Comparison of ENCODE assay signal across 10 cellular contexts in genomic region chr7:43878867-43879266, GRCh38. TPM values are rescaled to one million over a fixed set of nuclear protein-coding genes. Genes with fewer than 3 reads are reported as not detected.
A peak's percentile ranks its signal among the peaks of the same experiment; 100 is the strongest.
DNase-seq lines count a peak whose midpoint lies in the region; ATAC-seq and TF ChIP-seq lines count a peak whose summit lies in the region.
"Had no signal": no experiment of that assay in that cellular context is flagged by ENCODE, and none has a peak within 500 bp of the region (broad histone marks: within the 10 kb centered on the region; RNA-seq: fewer than 3 reads in every experiment).

No MANE protein-coding gene starts in this region.

- peaks cover 3% of the 10 kb centered on the region for H3F3A ChIP-seq in SK-N-SH (replicated peaks; ENCODE audit: insufficient read depth)

- POLR2A ChIA-PET in SK-N-SH (lab: Yijun Ruan, JAX): no interaction called here

- 86% methylated on average over 5 of the region's 5 CpGs for WGBS in SK-N-SH (ENCODE audit: low lambda C conversion rate)

- H3K79me2 ChIP-seq in SK-N-SH (ENCODE audit: insufficient read depth): peaks cover 6% of the 10 kb centered on the region; the same call in 1 of the 2 replicates

- H3K27me3 ChIP-seq in SK-N-SH (ENCODE audit: insufficient read depth): no peaks in the 10 kb centered on the region

- peak overlapping the region; percentile 5 to 45; a peak in 2 of 4 replicates for H3K27ac ChIP-seq in SK-N-SH (ENCODE audit: low read depth in 2 of 2, low read length in 1 of 2)

- H3K4me1 Mint-ChIP-seq in neural crest cell: peaks cover 9% of the 10 kb centered on the region

- ATAC-seq in HG03354 (IDR thresholded peaks at IDR 0.05; ENCODE audit: poor library complexity, severe bottlenecking, unreplicated experiment): no peak

- H3K4me3 ChIP-seq in AG10803 (ENCODE audit: low read length) (no peak overlapping the region), SK-N-SH (ENCODE audit: low read depth in 2 of 2, low read length in 1 of 2) (no peak overlapping the region)

- no peak for TF ChIP-seq RAD21 in SK-N-SH (IDR thresholded peaks at IDR 0.05; ENCODE audit: low read length)

- peak overlapping the region; percentile 18 for H3K4me2 ChIP-seq in SK-N-SH

- TF ChIP-seq EP300 in SK-N-SH (IDR thresholded peaks at IDR 0.05; ENCODE audit: borderline replicate concordance in 1 of 2, low read depth in 1 of 2, low read length in 1 of 2): no peak

- H3K9me2 ChIP-seq in SK-N-SH: no peaks in the 10 kb centered on the region

- H3K4me3 Mint-ChIP-seq in neural crest cell: no peak overlapping the region

- TF ChIP-seq CTCF in AG10803 (conservative IDR thresholded peaks at IDR 0.05; ENCODE audit: low read length) (no peak), SK-N-SH (IDR thresholded peaks at IDR 0.05) (no peak), neural crest cell (conservative IDR thresholded peaks at IDR 0.05) (no peak)

- H3K9me3 Mint-ChIP-seq in neural crest cell: no peaks in the 10 kb centered on the region

- DNase-seq in AG10803 (ENCODE audit: low read depth) (peak; percentile 75), SK-N-SH (no peak), fibroblast of peridontal ligament (ENCODE audit: extremely low read depth) (peak; percentile 29), neural crest cell (ENCODE audit: low read depth, low spot score) (no peak), retina (no peak)
- DNase-seq in activated effector memory CD4-positive, alpha-beta T cell treated with Interleukin-2 at 50 U/mL for 16 hours: no peak
- DNase-seq in stimulated activated CD4-positive, alpha-beta T cell treated with anti-CD3 and anti-CD28 coated beads, Interleukin-4, amount 100 ng/mL, for 1 hour: no peak
- DNase-seq: stimulated activated CD4-positive, alpha-beta T cell treated with anti-CD3 and anti-CD28 coated beads, Interleukin-12 subunit alpha, Interleukin-12 subunit beta, amount 100 ng/mL, for 4 hours; trophoblast cell had no signal

- H3K27ac Mint-ChIP-seq in neural crest cell (ENCODE audit: unreplicated experiment): peak overlapping the region; percentile 78

- H3K36me3 Mint-ChIP-seq in neural crest cell (ENCODE audit: low read depth): peaks cover 27% of the 10 kb centered on the region

- no peaks in the 10 kb centered on the region for H4K20me1 ChIP-seq in SK-N-SH (ENCODE audit: insufficient read depth)

- CTCF ChIA-PET in SK-N-SH (lab: Yijun Ruan, JAX): interaction anchor here (0.6 to 1.3 kb wide), 5 partner anchors 9 to 938 kb away, joined by 3 to 4 read pairs (median 3); partner anchors contain the start of gene MRPS24

- peaks cover 0 to 9% of the 10 kb centered on the region in 2 experiments; a peak in 3 of 4 replicates for H3K4me1 ChIP-seq in SK-N-SH (ENCODE audit: control insufficient read depth in 1 of 2, insufficient read depth in 2 of 2, low read depth in 1 of 2, low read length in 1 of 2)

- no peaks in the 10 kb centered on the region for H3K9me3 ChIP-seq in SK-N-SH

- H3K36me3 ChIP-seq in SK-N-SH (replicated peaks in 1 of 2; ENCODE audit: control insufficient read depth in 1 of 2, insufficient read depth in 2 of 2, low read length in 1 of 2): peaks cover 33 to 67% of the 10 kb centered on the region in 2 experiments

- H3K9ac ChIP-seq in SK-N-SH: no peak overlapping the region

- H3K27me3 Mint-ChIP-seq in neural crest cell (ENCODE audit: low read depth): no peaks in the 10 kb centered on the region

- no peak overlapping the region for H2AFZ ChIP-seq in SK-N-SH (ENCODE audit: low read depth)

TF ChIP-seq in SK-N-SH, 30 proteins besides CTCF, POLR2A, EP300 and RAD21:
- TF ChIP-seq TCF12 (IDR thresholded peaks at IDR 0.05): peak; percentile 26; the same call in 1 of the 2 replicates
- TF ChIP-seq NFIC (IDR thresholded peaks at IDR 0.05; ENCODE audit: borderline replicate concordance): no peak
- TF ChIP-seq YY1 (IDR thresholded peaks at IDR 0.05; ENCODE audit: low read depth): no peak
- TF ChIP-seq, protein P1, sequence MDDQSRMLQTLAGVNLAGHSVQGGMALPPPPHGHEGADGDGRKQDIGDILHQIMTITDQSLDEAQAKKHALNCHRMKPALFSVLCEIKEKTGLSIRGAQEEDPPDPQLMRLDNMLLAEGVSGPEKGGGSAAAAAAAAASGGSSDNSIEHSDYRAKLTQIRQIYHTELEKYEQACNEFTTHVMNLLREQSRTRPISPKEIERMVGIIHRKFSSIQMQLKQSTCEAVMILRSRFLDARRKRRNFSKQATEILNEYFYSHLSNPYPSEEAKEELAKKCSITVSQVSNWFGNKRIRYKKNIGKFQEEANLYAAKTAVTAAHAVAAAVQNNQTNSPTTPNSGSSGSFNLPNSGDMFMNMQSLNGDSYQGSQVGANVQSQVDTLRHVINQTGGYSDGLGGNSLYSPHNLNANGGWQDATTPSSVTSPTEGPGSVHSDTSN (IDR thresholded peaks at IDR 0.05): 0 out of 2 replicates have a peak, but pooled peaks have one; percentile 33
- no peak for TF ChIP-seq MXI1 (IDR thresholded peaks at IDR 0.05; ENCODE audit: low read depth, low read length)

RNA-seq across cellular contexts. Expression of gene MRPS24, which starts 9.6 kb away (rescaled TPM):
- 234 and 235 TPM in 2 replicates for polyA plus RNA-seq in SK-N-SH (2012; rRNA removed)
- 136 and 200 TPM in 2 replicates for polyA plus RNA-seq in SK-N-SH (2012; cell fraction: cytosol; rRNA removed)
- 79.2 and 151 TPM in 2 replicates for polyA plus RNA-seq in SK-N-SH (2012; cell fraction: nucleus; rRNA removed)
- 109 TPM in 2 replicates for total RNA-seq in neural crest cell

RNA-seq across cellular contexts. Expression of gene URGCP, which starts 27.5 kb away (rescaled TPM):
- polyA plus RNA-seq in SK-N-SH (2012; rRNA removed): 22.9 and 23.1 TPM in 2 replicates
- polyA plus RNA-seq in SK-N-SH (2012; cell fraction: cytosol; rRNA removed): 13.5 and 19.2 TPM in 2 replicates
- polyA plus RNA-seq in SK-N-SH (2012; cell fraction: nucleus; rRNA removed): 41.3 and 43.6 TPM in 2 replicates
- total RNA-seq in neural crest cell: 27.9 and 30.0 TPM in 2 replicates

RNA-seq across cellular contexts. Expression of gene UBE2D4, which starts 47.4 kb away (rescaled TPM):
- 22.8 and 26.8 TPM in 2 replicates for polyA plus RNA-seq in SK-N-SH (2012; rRNA removed)
- polyA plus RNA-seq in SK-N-SH (2012; cell fraction: cytosol; rRNA removed): 18.7 and 27.0 TPM in 2 replicates
- polyA plus RNA-seq in SK-N-SH (2012; cell fraction: nucleus; rRNA removed): 11.1 and 13.7 TPM in 2 replicates
- 14.1 and 15.6 TPM in 2 replicates for total RNA-seq in neural crest cell

Comparison
In these comparisons a context has a peak if more than half of its experiments do, and no peak if none do; other contexts are left out.
1. DNase-seq: peak in AG10803 (single experiment) and fibroblast of peridontal ligament (single experiment); none in SK-N-SH (single experiment), neural crest cell (single experiment), activated effector memory CD4-positive, alpha-beta T cell treated with Interleukin-2 at 50 U/mL for 16 hours (single experiment), retina (single experiment) and stimulated activated CD4-positive, alpha-beta T cell treated with anti-CD3 and anti-CD28 coated beads, Interleukin-4, amount 100 ng/mL, for 1 hour (single experiment).